Comparison of ENCODE assay signal across 15 cellular contexts in genomic region chr1:107831921-107832320, GRCh38.
"Had no signal": no experiment of that assay in that cellular context is flagged by ENCODE, and none has a peak within 500 bp of the region (broad histone marks: within the 10 kb centered on the region; RNA-seq: fewer than 3 reads in every experiment).

No MANE protein-coding gene starts in this region.

- H3K4me1 ChIP-seq: breast epithelium, esophagus squamous epithelium, parathyroid adenoma had no signal

- H3K36me3 ChIP-seq: breast epithelium, esophagus squamous epithelium, sigmoid colon had no signal

- H3K9ac ChIP-seq: parathyroid adenoma had no signal

- H3K79me2 ChIP-seq: parathyroid adenoma had no signal

- H3K4me3 ChIP-seq: breast epithelium, coronary artery, esophagus squamous epithelium, mucosa of descending colon, sigmoid colon had no signal

- DNase-seq: activated CD4-positive, alpha-beta T cell treated with anti-CD3 and anti-CD28 coated beads for 48 hours; activated CD8-positive, alpha-beta T cell treated with anti-CD3 and anti-CD28 coated beads, Interleukin-2, amount 10 ng/mL, durations not matched to agents 7 days and 5 days; activated naive CD4-positive, alpha-beta T cell treated with anti-CD3 and anti-CD28 coated beads, Interleukin-2, amount 10 ng/mL, durations not matched to agents 7 days and 5 days; activated T-cell treated with anti-CD3 and anti-CD28 coated beads, Interleukin-2, amount 50 U/mL, for 4 hours; esophagus squamous epithelium; mesenchymal stem cell; mucosa of descending colon; naive thymus-derived CD4-positive, alpha-beta T cell; sigmoid colon; stimulated activated CD4-positive, alpha-beta T cell treated with anti-CD3 and anti-CD28 coated beads, Interleukin-4, amount 100 ng/mL, for 4 hours; stimulated activated naive CD4-positive, alpha-beta T cell had no signal

- H3K9me3 ChIP-seq: breast epithelium, esophagus squamous epithelium, mucosa of descending colon, sigmoid colon had no signal

- H2AFZ ChIP-seq: parathyroid adenoma had no signal

- ATAC-seq: activated CD8-positive, alpha-beta T cell treated with anti-CD3 and anti-CD28 coated beads, Interleukin-2, amount 10 ng/mL, durations not matched to agents 7 days and 5 days; activated T-cell treated with anti-CD3 and anti-CD28 coated beads, Interleukin-2, amount 50 U/mL, for 4 hours; mucosa of descending colon; naive thymus-derived CD4-positive, alpha-beta T cell; WTC11 had no signal

- H3K27me3 ChIP-seq: breast epithelium, sigmoid colon had no signal

- H3K27ac ChIP-seq: breast epithelium, coronary artery, esophagus squamous epithelium, parathyroid adenoma, sigmoid colon had no signal
